Comparison of ENCODE assay signal across 40 cellular contexts in the genomic region with DNA sequence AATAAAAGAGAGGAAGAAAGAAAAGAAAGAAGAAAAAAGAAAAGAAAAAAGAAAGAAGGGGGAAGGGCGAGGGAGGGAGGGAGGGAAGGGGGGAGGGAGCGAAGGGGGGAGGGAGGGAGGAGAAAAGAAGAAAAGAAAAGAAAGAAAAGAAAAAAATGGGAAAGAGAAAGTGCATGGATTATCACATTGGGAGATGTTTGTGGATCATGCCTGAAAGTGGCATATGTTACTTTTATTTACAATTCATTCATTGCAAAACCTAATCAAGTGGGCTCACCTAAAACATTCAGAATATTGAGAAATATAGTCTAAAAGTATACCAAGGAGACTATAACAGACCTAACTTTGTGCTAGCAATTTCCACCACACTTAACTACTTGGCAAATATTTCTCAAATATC.
"Had no signal": no experiment of that assay in that cellular context is flagged by ENCODE, and none has a peak within 500 bp of the region (broad histone marks: within the 10 kb centered on the region; RNA-seq: fewer than 3 reads in every experiment).

No MANE protein-coding gene starts in this region.

- H3K27me3 Mint-ChIP-seq: activated naive CD4-positive, alpha-beta T cell treated with anti-CD3 and anti-CD28 coated beads, Interleukin-2, amount 10 ng/mL, durations not matched to agents 7 days and 5 days; activated naive CD4-positive, alpha-beta T cell treated with anti-CD3 and anti-CD28 coated beads, Interleukin-2, amount 50 U/mL, for 24 hours; activated naive CD8-positive, alpha-beta T cell; activated naive CD8-positive, alpha-beta T cell treated with anti-CD3 and anti-CD28 coated beads for 36 hours; activated naive CD8-positive, alpha-beta T cell treated with anti-CD3 and anti-CD28 coated beads, Interleukin-2, amount 10 ng/mL, durations not matched to agents 7 days and 5 days; activated naive CD8-positive, alpha-beta T cell treated with anti-CD3 and anti-CD28 coated beads, Interleukin-2, amount 50 U/mL, for 24 hours; activated T-cell treated with anti-CD3 and anti-CD28 coated beads, Interleukin-2, amount 50 U/mL, for 24 hours; activated T-helper 17 cell treated with anti-CD3 and anti-CD28 coated beads, Interleukin-2, amount 50 U/mL, for 72 hours; brain; central memory CD8-positive, alpha-beta T cell had no signal

- H3K27ac Mint-ChIP-seq: activated naive CD4-positive, alpha-beta T cell treated with anti-CD3 and anti-CD28 coated beads for 36 hours; activated naive CD4-positive, alpha-beta T cell treated with anti-CD3 and anti-CD28 coated beads, Interleukin-2, amount 10 ng/mL, durations not matched to agents 7 days and 5 days; activated naive CD4-positive, alpha-beta T cell treated with anti-CD3 and anti-CD28 coated beads, Interleukin-2, amount 50 U/mL, for 24 hours; activated naive CD4-positive, alpha-beta T cell treated with anti-CD3 and anti-CD28 coated beads, Interleukin-2, amount 50 U/mL, for 72 hours; activated naive CD8-positive, alpha-beta T cell; activated naive CD8-positive, alpha-beta T cell treated with anti-CD3 and anti-CD28 coated beads for 36 hours; activated naive CD8-positive, alpha-beta T cell treated with anti-CD3 and anti-CD28 coated beads, Interleukin-2, amount 10 ng/mL, durations not matched to agents 7 days and 5 days; activated naive CD8-positive, alpha-beta T cell treated with anti-CD3 and anti-CD28 coated beads, Interleukin-2, amount 50 U/mL, for 24 hours; activated T-cell treated with anti-CD3 and anti-CD28 coated beads, Interleukin-2, amount 50 U/mL, for 24 hours; activated T-cell treated with anti-CD3 and anti-CD28 coated beads, Interleukin-2, amount 50 U/mL, for 72 hours; activated T-helper 1 cell treated with anti-CD3 and anti-CD28 coated beads, Interleukin-12 subunit alpha, Interleukin-12 subunit beta, Interleukin-2, Interleukin-4 antibody, amounts not matched to agents 30 ng/mL and 10 ng/mL and 1 ng/mL, durations not matched to agents 14 hours and 24 hours and 36 hours; activated T-helper 17 cell treated with anti-CD3 and anti-CD28 coated beads, Interleukin-2, amount 50 U/mL, for 72 hours; activated T-helper 2 cell treated with anti-CD3 and anti-CD28 coated beads, Interferon-gamma antibody, Interleukin-2, Interleukin-4, amounts not matched to agents 10 μg/mL and 5 μg/mL and 100 μg/mL, durations not matched to agents 14 hours and 24 hours and 36 hours; brain had no signal

- H3K4me1 ChIP-seq: adrenal gland, ascending aorta, body of pancreas, breast epithelium had no signal

- H3K4me3 ChIP-seq: adrenal gland, ascending aorta, body of pancreas, breast epithelium, cardiac muscle cell had no signal

- ATAC-seq: activated naive CD4-positive, alpha-beta T cell treated with anti-CD3 and anti-CD28 coated beads, Interleukin-2, amount 50 U/mL, for 72 hours; activated naive CD8-positive, alpha-beta T cell treated with anti-CD3 and anti-CD28 coated beads, Interleukin-2, amount 50 U/mL, for 24 hours; activated T-cell treated with anti-CD3 and anti-CD28 coated beads, Interleukin-2, amount 50 U/mL, for 4 hours; activated T-cell treated with anti-CD3 and anti-CD28 coated beads, Interleukin-2, amount 50 U/mL, for 72 hours; activated T-helper 17 cell treated with anti-CD3 and anti-CD28 coated beads, Interleukin-2, amount 50 U/mL, for 72 hours; body of pancreas had no signal

- H3K36me3 ChIP-seq: adrenal gland, ascending aorta, brain microvascular endothelial cell, breast epithelium, cardiac muscle cell had no signal

- H3K27me3 ChIP-seq: adrenal gland, ascending aorta, body of pancreas, brain microvascular endothelial cell, breast epithelium, cardiac muscle cell had no signal

- H3K9me3 ChIP-seq: adrenal gland, ascending aorta, body of pancreas, breast epithelium had no signal

- DNase-seq: activated effector memory CD4-positive, alpha-beta T cell treated with anti-CD3 and anti-CD28 coated beads, Interleukin-2, amount 50 U/mL, for 16 hours; activated effector memory CD4-positive, alpha-beta T cell treated with Interleukin-2 at 50 U/mL for 16 hours; activated gamma-delta T cell; activated gamma-delta T cell treated with Interleukin-2 at 50 U/mL for 16 hours; activated naive CD4-positive, alpha-beta T cell; activated naive CD4-positive, alpha-beta T cell treated with anti-CD3 and anti-CD28 coated beads for 36 hours; activated naive CD4-positive, alpha-beta T cell treated with anti-CD3 and anti-CD28 coated beads, Interleukin-2, amount 10 ng/mL, durations not matched to agents 7 days and 5 days; activated naive CD4-positive, alpha-beta T cell treated with anti-CD3 and anti-CD28 coated beads, Interleukin-2, amount 50 U/mL, for 16 hours; activated naive CD4-positive, alpha-beta T cell treated with Interleukin-2 at 50 U/mL for 16 hours; activated naive CD8-positive, alpha-beta T cell treated with anti-CD3 and anti-CD28 coated beads for 36 hours; activated naive CD8-positive, alpha-beta T cell treated with anti-CD3 and anti-CD28 coated beads, Interleukin-2, amount 10 ng/mL, durations not matched to agents 7 days and 5 days; activated naive CD8-positive, alpha-beta T cell treated with anti-CD3 and anti-CD28 coated beads, Interleukin-2, amount 50 U/mL, for 24 hours; activated T-cell treated with anti-CD3 and anti-CD28 coated beads, Interleukin-2, amount 50 U/mL, for 1 hour; activated T-cell treated with anti-CD3 and anti-CD28 coated beads, Interleukin-2, amount 50 U/mL, for 24 hours; activated T-cell treated with anti-CD3 and anti-CD28 coated beads, Interleukin-2, amount 50 U/mL, for 4 hours; activated T-cell treated with anti-CD3 and anti-CD28 coated beads, Interleukin-2, amount 50 U/mL, for 48 hours; activated T-cell treated with anti-CD3 and anti-CD28 coated beads, Interleukin-2, amount 50 U/mL, for 72 hours; adrenal gland; amniotic stem cell; amygdala; anterior cingulate cortex; aorta; body of pancreas; brain microvascular endothelial cell; caudate nucleus; central memory CD4-positive, alpha-beta T cell; cerebellar nuclear complex had no signal

- H3K4me1 Mint-ChIP-seq: activated naive CD4-positive, alpha-beta T cell treated with anti-CD3 and anti-CD28 coated beads, Interleukin-2, amount 10 ng/mL, durations not matched to agents 7 days and 5 days; activated naive CD4-positive, alpha-beta T cell treated with anti-CD3 and anti-CD28 coated beads, Interleukin-2, amount 50 U/mL, for 24 hours; activated naive CD8-positive, alpha-beta T cell treated with anti-CD3 and anti-CD28 coated beads for 36 hours; activated naive CD8-positive, alpha-beta T cell treated with anti-CD3 and anti-CD28 coated beads, Interleukin-2, amount 10 ng/mL, durations not matched to agents 7 days and 5 days; activated naive CD8-positive, alpha-beta T cell treated with anti-CD3 and anti-CD28 coated beads, Interleukin-2, amount 50 U/mL, for 24 hours; activated T-helper 17 cell treated with anti-CD3 and anti-CD28 coated beads, Interleukin-2, amount 50 U/mL, for 72 hours; central memory CD8-positive, alpha-beta T cell had no signal

- H3K4me3 Mint-ChIP-seq: activated naive CD4-positive, alpha-beta T cell treated with anti-CD3 and anti-CD28 coated beads for 36 hours; activated naive CD4-positive, alpha-beta T cell treated with anti-CD3 and anti-CD28 coated beads, Interleukin-2, amount 10 ng/mL, durations not matched to agents 7 days and 5 days; activated naive CD4-positive, alpha-beta T cell treated with anti-CD3 and anti-CD28 coated beads, Interleukin-2, amount 50 U/mL, for 24 hours; activated naive CD8-positive, alpha-beta T cell; activated naive CD8-positive, alpha-beta T cell treated with anti-CD3 and anti-CD28 coated beads for 36 hours; activated naive CD8-positive, alpha-beta T cell treated with anti-CD3 and anti-CD28 coated beads, Interleukin-2, amount 10 ng/mL, durations not matched to agents 7 days and 5 days; activated naive CD8-positive, alpha-beta T cell treated with anti-CD3 and anti-CD28 coated beads, Interleukin-2, amount 50 U/mL, for 24 hours; activated T-cell treated with anti-CD3 and anti-CD28 coated beads, Interleukin-2, amount 50 U/mL, for 24 hours; activated T-cell treated with anti-CD3 and anti-CD28 coated beads, Interleukin-2, amount 50 U/mL, for 4 hours; activated T-cell treated with anti-CD3 and anti-CD28 coated beads, Interleukin-2, amount 50 U/mL, for 72 hours; activated T-helper 1 cell treated with anti-CD3 and anti-CD28 coated beads, Interleukin-12 subunit alpha, Interleukin-12 subunit beta, Interleukin-2, Interleukin-4 antibody, amounts not matched to agents 30 ng/mL and 10 ng/mL and 1 ng/mL, durations not matched to agents 14 hours and 24 hours and 36 hours; activated T-helper 17 cell treated with anti-CD3 and anti-CD28 coated beads, Interleukin-2, amount 50 U/mL, for 72 hours; brain; central memory CD8-positive, alpha-beta T cell had no signal

- H3K27ac ChIP-seq: adrenal gland, ascending aorta, body of pancreas, brain microvascular endothelial cell, breast epithelium, cardiac muscle cell had no signal

- H3K36me3 Mint-ChIP-seq: activated naive CD4-positive, alpha-beta T cell treated with anti-CD3 and anti-CD28 coated beads, Interleukin-2, amount 10 ng/mL, durations not matched to agents 7 days and 5 days; activated naive CD4-positive, alpha-beta T cell treated with anti-CD3 and anti-CD28 coated beads, Interleukin-2, amount 50 U/mL, for 24 hours; activated naive CD4-positive, alpha-beta T cell treated with anti-CD3 and anti-CD28 coated beads, Interleukin-2, amount 50 U/mL, for 72 hours; activated naive CD8-positive, alpha-beta T cell; activated naive CD8-positive, alpha-beta T cell treated with anti-CD3 and anti-CD28 coated beads for 36 hours; activated naive CD8-positive, alpha-beta T cell treated with anti-CD3 and anti-CD28 coated beads, Interleukin-2, amount 10 ng/mL, durations not matched to agents 7 days and 5 days; brain had no signal

- FAIRE-seq: astrocyte, bronchial epithelial cell had no signal
